In genomic region chr3:197814372-197814771, GRCh38 we compare ENCODE assay signal across 9 cellular contexts.
"Had no signal": no experiment of that assay in that cellular context is flagged by ENCODE, and none has a peak within 500 bp of the region (broad histone marks: within the 10 kb centered on the region; RNA-seq: fewer than 3 reads in every experiment).

No MANE protein-coding gene starts in this region.

- ATAC-seq: HCT116, K562 had no signal

- H3K9me3 ChIP-seq: HAP-1 had no signal

- H3K27ac ChIP-seq: HL-60 had no signal

- H3K4me3 Mint-ChIP-seq: HFFc6 had no signal

- H3K9me3 Mint-ChIP-seq: HFFc6 had no signal

- H3K4me3 ChIP-seq: HAP-1, K562 had no signal

- DNase-seq: GOT3, H7, HFFc6, IMR-90, KG1 had no signal

- FAIRE-seq: K562 had no signal

- H3K36me3 ChIP-seq: HAP-1 had no signal

- H3K27ac Mint-ChIP-seq: HFFc6 had no signal
